In genomic region chrX:68697465-68698125, GRCh38 we compare ENCODE assay signal across 17 cellular contexts. TPM values are rescaled to one million over a fixed set of nuclear protein-coding genes. Genes with fewer than 3 reads are reported as not detected.
DNase-seq lines count a peak whose midpoint lies in the region; ATAC-seq, FAIRE-seq and TF ChIP-seq lines count a peak whose summit lies in the region.
"Had no signal": no experiment of that assay in that cellular context is flagged by ENCODE, and none has a peak within 500 bp of the region (broad histone marks: within the 10 kb centered on the region; RNA-seq: fewer than 3 reads in every experiment).

No MANE protein-coding gene starts in this region.

- no peak for TF ChIP-seq EP300 in upper lobe of left lung (IDR thresholded peaks at IDR 0.05)

- WGBS in heart right ventricle, 2 donors: 51 to 57% methylated on average over 6 of the region's 6 CpGs
- WGBS in upper lobe of left lung, 2 donors: 37 to 53% methylated on average over 5 to 6 of the region's 6 CpGs

- intact Hi-C loops in heart right ventricle (cut with DNase I): no loop called here
- intact Hi-C loops in left ventricle myocardium superior (cut with micrococcal nuclease): no loop called here
- intact Hi-C loops in lower lobe of right lung (cut with DNase I): no loop called here

- H3K9me3 ChIP-seq in heart right ventricle (no peaks in the 10 kb centered on the region), lower lobe of right lung (no peaks in the 10 kb centered on the region), upper lobe of left lung (no peaks in the 10 kb centered on the region)
- H3K9me3 ChIP-seq: body of pancreas, sigmoid colon, tibial artery had no signal

- no peaks in the 10 kb centered on the region for H3K36me3 ChIP-seq in heart right ventricle
- H3K36me3 ChIP-seq in lower lobe of right lung: no peaks in the 10 kb centered on the region
- no peaks in the 10 kb centered on the region for H3K36me3 ChIP-seq in upper lobe of left lung
- H3K36me3 ChIP-seq: sigmoid colon, tibial artery had no signal

- peak overlapping the region in 8 of 10 donors; percentile 23 to 94 (median 90) for H3K27ac ChIP-seq in heart right ventricle
- peak overlapping the region; percentile 64 for H3K27ac ChIP-seq in lower lobe of right lung
- H3K27ac ChIP-seq in upper lobe of left lung: peak overlapping the region; percentile 61 to 91 (median 76)
- H3K27ac ChIP-seq: GM23248, SK-N-MC, tibial artery had no signal

- H3K4me3 ChIP-seq in heart right ventricle: peak overlapping the region in 5 of 10 donors; percentile 22 to 76 (median 73)
- H3K4me3 ChIP-seq in lower lobe of right lung: peak overlapping the region; percentile 63
- peak overlapping the region in 1 of 4 donors; percentile 66 for H3K4me3 ChIP-seq in upper lobe of left lung
- H3K4me3 ChIP-seq: body of pancreas, GM23248, sigmoid colon, SK-N-MC, tibial artery had no signal

- no peak for TF ChIP-seq POLR2A in upper lobe of left lung (IDR thresholded peaks at IDR 0.05)
- no peak for TF ChIP-seq POLR2A in GM12892 (IDR thresholded peaks at IDR 0.05; ENCODE audit: low read depth, low read length)

- H3K4me1 ChIP-seq in heart right ventricle (peaks cover 0 to 69% (median 38%) of the 10 kb centered on the region in 9 donors), lower lobe of right lung (peaks cover 12% of the 10 kb centered on the region), upper lobe of left lung (peaks cover 7 to 58% (median 26%) of the 10 kb centered on the region in 4 donors)

- ATAC-seq in heart right ventricle: peak in 3 of 8 donors; percentile 8 to 19 (median 14)
- ATAC-seq in left ventricle myocardium superior: no peak
- no peak for ATAC-seq in lower lobe of right lung
- no peak for ATAC-seq in upper lobe of left lung (ENCODE audit: low FRiP score in 2 of 2)
- ATAC-seq in HG03135 (IDR thresholded peaks at IDR 0.05; ENCODE audit: unreplicated experiment): no peak
- ATAC-seq: body of pancreas had no signal

- DNase-seq in heart right ventricle (no peak), left ventricle myocardium superior (no peak), dermis microvascular lymphatic vessel endothelial cell (ENCODE audit: low read depth in 2 of 2) (peak; percentile 69 to 70), lower lobe of right lung (no peak), upper lobe of left lung (no peak), GM12892 (ENCODE audit: insufficient read length) (no peak)
- DNase-seq in activated naive CD4-positive, alpha-beta T cell treated with anti-CD3 and anti-CD28 coated beads, Interleukin-2, amount 50 U/mL, for 16 hours: no peak
- DNase-seq: 8988T; body of pancreas; foreskin fibroblast; GM23248; NCI-H146; sigmoid colon; stimulated activated naive CD4-positive, alpha-beta T cell treated with Interleukin-2 at 50 U/mL for 16 hours; tibial artery had no signal

- TF ChIP-seq CTCF in heart right ventricle (IDR thresholded peaks at IDR 0.05) (no peak), lower lobe of right lung (IDR thresholded peaks at IDR 0.05) (no peak), upper lobe of left lung (IDR thresholded peaks at IDR 0.05) (no peak)

- H3K27me3 ChIP-seq in heart right ventricle (peaks cover 0 to 21% (median 0%) of the 10 kb centered on the region in 7 donors), lower lobe of right lung (ENCODE audit: low read depth) (no peaks in the 10 kb centered on the region), upper lobe of left lung (no peaks in the 10 kb centered on the region)
- H3K27me3 ChIP-seq: body of pancreas, tibial artery had no signal

- FAIRE-seq in GM12892 (lab: Jason Lieb, UNC): no peak

RNA-seq across cellular contexts. Expression of gene STARD8, which starts 50.1 kb away (rescaled TPM):
- 10 to 100 TPM in 2 of 10 donors, 1 to 10 TPM in 8; 5.2 to 11.7 (median 8.0) TPM for total RNA-seq in heart right ventricle
- 1 to 10 TPM; 4.7 to 7.4 TPM for polyA plus RNA-seq in heart right ventricle
- total RNA-seq in left ventricle myocardium superior: 10.5 TPM
- total RNA-seq in dermis microvascular lymphatic vessel endothelial cell: 20.0 and 44.5 TPM in 2 replicates
- total RNA-seq in lower lobe of right lung: 36.5 TPM
- total RNA-seq in upper lobe of left lung: 10 to 100 TPM; 13.9 to 43.1 (median 25.8) TPM
- 0.06 TPM for polyA plus RNA-seq in GM12892 (2012; ENCODE audit: missing spikeins)

Comparison
In these comparisons a context has a peak if more than half of its experiments do, and no peak if none do; other contexts are left out.
1. DNase-seq: peak in dermis microvascular lymphatic vessel endothelial cell (2 of 2); none in heart right ventricle (0 of 2), left ventricle myocardium superior (single experiment), lower lobe of right lung (single experiment), upper lobe of left lung (0 of 2), GM12892 (single experiment) and activated naive CD4-positive, alpha-beta T cell treated with anti-CD3 and anti-CD28 coated beads, Interleukin-2, amount 50 U/mL, for 16 hours (single experiment).
2. Peak in every context shown above with its lines, with median percentiles within 50 percentile points of each other: H3K27ac ChIP-seq.